10 cellular contexts compared by ENCODE assay signal in genomic region chr22:26903030-26903856, GRCh38.
DNase-seq lines count a peak whose midpoint lies in the region; ATAC-seq and TF ChIP-seq lines count a peak whose summit lies in the region.
"Had no signal": no experiment of that assay in that cellular context is flagged by ENCODE, and none has a peak within 500 bp of the region (broad histone marks: within the 10 kb centered on the region; RNA-seq: fewer than 3 reads in every experiment).

No MANE protein-coding gene starts in this region.

- H3K4me1 Mint-ChIP-seq in Caco-2 (ENCODE audit: low read depth, unreplicated experiment) (peaks cover 8% of the 10 kb centered on the region), neural crest cell (peaks cover 31% of the 10 kb centered on the region)

- POLR2A ChIA-PET in Caco-2 (lab: Charles Lee) = no interaction called here

- CTCF ChIA-PET in Caco-2 (lab: Charles Lee) = no interaction called here

- H3K36me3 ChIP-seq in Caco-2 (ENCODE audit: control insufficient read depth, insufficient read depth, low read length) = no peaks in the 10 kb centered on the region

- H3K27me3 Mint-ChIP-seq in Caco-2 (ENCODE audit: insufficient read depth, unreplicated experiment) (peaks cover 25% of the 10 kb centered on the region), neural crest cell (ENCODE audit: low read depth) (peaks cover 6% of the 10 kb centered on the region)

- H3K27me3 ChIP-seq in Caco-2 (replicated peaks; ENCODE audit: control insufficient read depth, insufficient read depth, low read length) = no peaks in the 10 kb centered on the region

- H3K9me3 Mint-ChIP-seq in Caco-2 (ENCODE audit: unreplicated experiment) = no peaks in the 10 kb centered on the region
- no peaks in the 10 kb centered on the region for H3K9me3 Mint-ChIP-seq in neural crest cell
- H3K9me3 Mint-ChIP-seq: dendritic cell treated with granulocyte-macrophage colony-stimulating factor and Interleukin-4, amounts not matched to agents 40 ng/mL and 50 ng/mL, for 4 days had no signal

- H3K4me3 Mint-ChIP-seq in Caco-2 (ENCODE audit: unreplicated experiment) = peak overlapping the region; percentile 70
- peak overlapping the region; percentile 88 for H3K4me3 Mint-ChIP-seq in neural crest cell
- H3K4me3 Mint-ChIP-seq: dendritic cell treated with granulocyte-macrophage colony-stimulating factor and Interleukin-4, amounts not matched to agents 40 ng/mL and 50 ng/mL, for 4 days had no signal

- peak in 1 of 2 experiments; percentile 4 for DNase-seq in Caco-2
- DNase-seq in NCI-H69 (lab: John Stamatoyannopoulos, UW) = peak; percentile 40
- DNase-seq in fibroblast of villous mesenchyme (ENCODE audit: low read depth) = peak; percentile 55
- peak; percentile 25 for DNase-seq in neural crest cell (ENCODE audit: low read depth, low spot score)
- DNase-seq in activated CD8-positive, alpha-beta memory T cell treated with anti-CD3 and anti-CD28 coated beads, Interleukin-2, amount 50 U/mL, for 48 hours = no peak
- DNase-seq in NCI-H446 (lab: John Stamatoyannopoulos, UW) = no peak
- DNase-seq: Kasumi-1 had no signal

- no peak for ATAC-seq in GM21576 (IDR thresholded peaks at IDR 0.05; ENCODE audit: unreplicated experiment)
- no peak for ATAC-seq in GM18870 (IDR thresholded peaks at IDR 0.05; ENCODE audit: unreplicated experiment)

- TF ChIP-seq CTCF in Caco-2 (IDR thresholded peaks at IDR 0.05; ENCODE audit: insufficient read depth in 1 of 2, low read depth in 1 of 2, low read length in 1 of 2, severe bottlenecking in 1 of 2, unreplicated experiment in 1 of 2) = no peak
- TF ChIP-seq CTCF in fibroblast of villous mesenchyme (IDR thresholded peaks at IDR 0.05; ENCODE audit: insufficient read depth, low read depth, low read length) = no peak
- no peak for TF ChIP-seq CTCF in neural crest cell (conservative IDR thresholded peaks at IDR 0.05)

- H3K9me3 ChIP-seq in Caco-2 = no peaks in the 10 kb centered on the region

- H3K36me3 Mint-ChIP-seq in Caco-2 (ENCODE audit: insufficient read depth, unreplicated experiment) (no peaks in the 10 kb centered on the region), neural crest cell (ENCODE audit: low read depth) (no peaks in the 10 kb centered on the region)

- no peak overlapping the region for H3K27ac Mint-ChIP-seq in Caco-2 (ENCODE audit: unreplicated experiment)
- H3K27ac Mint-ChIP-seq in neural crest cell (ENCODE audit: unreplicated experiment) = peak overlapping the region; percentile 66
- H3K27ac Mint-ChIP-seq: dendritic cell treated with granulocyte-macrophage colony-stimulating factor and Interleukin-4, amounts not matched to agents 40 ng/mL and 50 ng/mL, for 4 days had no signal

- BruUV-seq in Caco-2 (replicated peaks; lab: Mats Ljungman, UMichigan) = no TSS peak

- intact Hi-C loops in Caco-2 (cut with micrococcal nuclease; ENCODE audit: unreplicated experiment) = no loop called here

- no peak overlapping the region; the same call in 1 of the 2 replicates for H3K4me3 ChIP-seq in Caco-2 (ENCODE audit: low read depth, low read length)
- no peak overlapping the region for H3K4me3 ChIP-seq in fibroblast of villous mesenchyme (ENCODE audit: low read depth, low read length)

- H3K4me1 ChIP-seq in Caco-2 = no peaks in the 10 kb centered on the region

Comparison
In these comparisons a context has a peak if more than half of its experiments do, and no peak if none do; other contexts are left out.
1. DNase-seq: peak in NCI-H69 (single experiment), fibroblast of villous mesenchyme (single experiment) and neural crest cell (single experiment); none in activated CD8-positive, alpha-beta memory T cell treated with anti-CD3 and anti-CD28 coated beads, Interleukin-2, amount 50 U/mL, for 48 hours (single experiment) and NCI-H446 (0 of 2).